8 cellular contexts compared by ENCODE assay signal in genomic region chr14:20332946-20333782, GRCh38. TPM values are rescaled to one million over a fixed set of nuclear protein-coding genes. Genes with fewer than 3 reads are reported as not detected.
DNase-seq lines count a peak whose midpoint lies in the region; ATAC-seq and TF ChIP-seq lines count a peak whose summit lies in the region.

Gene CCNB1IP1, minus strand, starts transcription at chr14:20333279. Its CDS starts 16,756 bp downstream, at chr14:20316523.

- DNase-seq in AG04450 (ENCODE audit: low read depth, low spot score) (peak; percentile 48), NCI-H2029 (lab: John Stamatoyannopoulos, UW) (peak; percentile 92), T-helper 9 cell (peak; percentile 21), breast epithelium (ENCODE audit: low spot score in 2 of 2) (peak in 1 of 2 donors; percentile 68), sciatic nerve (ENCODE audit: low spot score) (no peak)

- peak; percentile 88 for ATAC-seq in GM18519 (IDR thresholded peaks at IDR 0.05; ENCODE audit: low FRiP score, unreplicated experiment)
- ATAC-seq in HG03039 (IDR thresholded peaks at IDR 0.05; ENCODE audit: unreplicated experiment): peak; percentile 97
- peak; percentile 100 for ATAC-seq in sciatic nerve

- CTCF ChIA-PET in AG04450 (lab: Charles Lee): interaction anchor here (0.9 to 8.9 kb wide), 8 partner anchors 8 to 357 kb away, joined by 3 to 158 read pairs (median 4); partner anchors contain the start of genes PARP2 and TTC5

- TF ChIP-seq CTCF in AG04450 (IDR thresholded peaks at IDR 0.05; ENCODE audit: low read depth, low read length) (no peak), breast epithelium (IDR thresholded peaks at IDR 0.05) (no peak)

- peak within 1 kb of the TSS; percentile 59 for H3K27ac ChIP-seq in AG04450 (ENCODE audit: low read depth, low read length)
- H3K27ac ChIP-seq in breast epithelium: peak within 1 kb of the TSS; percentile 83 to 91

- H3K9me3 ChIP-seq in AG04450 (ENCODE audit: control insufficient read depth, insufficient read depth, low read length) (no peaks in the 10 kb centered on the region), breast epithelium (no peaks in the 10 kb centered on the region)

- H3K27me3 ChIP-seq in AG04450 (ENCODE audit: control insufficient read depth, insufficient read depth, low read length): no peaks in the 10 kb centered on the region
- no peaks in the 10 kb centered on the region for H3K27me3 ChIP-seq in breast epithelium

- H3K4me3 ChIP-seq in AG04450 (ENCODE audit: low read depth, low read length): peak within 1 kb of the TSS; percentile 82
- H3K4me3 ChIP-seq in breast epithelium: peak within 1 kb of the TSS; percentile 47 to 70 (median 63)
- H3K4me3 ChIP-seq in iPS-11a (ENCODE audit: low read depth, low read length): peak within 1 kb of the TSS; percentile 98

- TF ChIP-seq POLR2A in breast epithelium (IDR thresholded peaks at IDR 0.05): no peak

- POLR2A ChIA-PET in AG04450 (lab: Yijun Ruan, JAX): interaction anchor here (1.4 to 1.5 kb wide), 2 partner anchors 10 kb away, joined by 9 to 14 read pairs; partner anchors contain the start of gene PARP2

- H3K36me3 ChIP-seq in breast epithelium: peaks cover 5% of the 10 kb centered on the region

- H3K4me1 ChIP-seq in breast epithelium: no peaks in the 10 kb centered on the region

- intact Hi-C loops in breast epithelium (cut with DNase I; ENCODE audit: low total_unique reads): loop anchor here (10.0 kb wide), 1 partner anchor 1122 kb away; the partner anchor contains the start of gene CHD8
- intact Hi-C loops in sciatic nerve (cut with DNase I): loop anchor here (10.0 kb wide), 1 partner anchor 362 kb away; no protein-coding TSS in a partner anchor

RNA-seq across cellular contexts. Expression of gene CCNB1IP1, which starts in this region (rescaled TPM):
- polyA plus RNA-seq in AG04450 (2011; rRNA removed): 54.2 and 69.2 TPM in 2 replicates
- 16.2 and 23.9 TPM in 2 replicates for polyA minus RNA-seq in AG04450 (2011; rRNA and poly(A)+ RNA removed)
- total RNA-seq in breast epithelium (10 to 100 TPM; 65.8 to 78.3 (median 65.9) TPM), sciatic nerve (51.4 TPM)
